In genomic region chr2:70954886-70955285, GRCh38 we compare ENCODE assay signal across 19 cellular contexts. TPM values are rescaled to one million over a fixed set of nuclear protein-coding genes. Genes with fewer than 3 reads are reported as not detected.
DNase-seq lines count a peak whose midpoint lies in the region; ATAC-seq and TF ChIP-seq lines count a peak whose summit lies in the region.
"Had no signal": no experiment of that assay in that cellular context is flagged by ENCODE, and none has a peak within 500 bp of the region (broad histone marks: within the 10 kb centered on the region; RNA-seq: fewer than 3 reads in every experiment).

No MANE protein-coding gene starts in this region.

- H3K36me3 ChIP-seq in lung (ENCODE audit: control insufficient read depth in 2 of 2, insufficient read depth in 2 of 2, low read length in 2 of 2), result no peaks in the 10 kb centered on the region

- peaks cover 0 to 3% of the 10 kb centered on the region in 2 donors for H3K4me1 ChIP-seq in lung (ENCODE audit: control insufficient read depth in 2 of 2, insufficient read depth in 2 of 2, low read length in 2 of 2)

- TF ChIP-seq CTCF in natural killer cell (IDR thresholded peaks at IDR 0.05), result no peak
- TF ChIP-seq CTCF in lung (IDR thresholded peaks at IDR 0.05; ENCODE audit: control extremely low read depth, extremely low read depth), result no peak

- H3K27me3 ChIP-seq in lung (ENCODE audit: control insufficient read depth, insufficient read depth), result no peaks in the 10 kb centered on the region

- no peaks in the 10 kb centered on the region for H3K36me3 Mint-ChIP-seq in natural killer cell
- H3K36me3 Mint-ChIP-seq in natural killer cell treated with Interleukin-12 subunit alpha and Interleukin-12 subunit beta and Interleukin-15 and Interleukin-18, amount 100 ng/mL, for 72 hours, result no peaks in the 10 kb centered on the region
- H3K36me3 Mint-ChIP-seq: CD4-positive, CD25-positive, alpha-beta regulatory T cell had no signal

- H3K9me3 ChIP-seq in lung (ENCODE audit: control insufficient read depth in 2 of 2, insufficient read depth in 1 of 2, low read length in 1 of 2), result no peaks in the 10 kb centered on the region

- DNase-seq in natural killer cell, result peak; percentile 6
- no peak for DNase-seq in natural killer cell treated with Interleukin-12 subunit alpha and Interleukin-12 subunit beta and Interleukin-15 and Interleukin-18, amount 100 ng/mL, for 72 hours (ENCODE audit: low spot score)
- peak; percentile 38 for DNase-seq in activated CD8-positive, alpha-beta memory T cell treated with anti-CD3 and anti-CD28 coated beads, Interleukin-2, amount 50 U/mL, for 48 hours
- DNase-seq in lung (ENCODE audit: low spot score), result peak; percentile 22
- peak; percentile 25 for DNase-seq in ureter (ENCODE audit: low spot score)
- DNase-seq in central memory CD4-positive, alpha-beta T cell, result no peak
- DNase-seq: Calu3; CD4-positive, CD25-positive, alpha-beta regulatory T cell; GOT3; IMR-90; Kasumi-1; NCI-H1105 treated with DMSO at 0.1 percent for 48 hours; NCI-H187 treated with DMSO at 0.1 percent for 48 hours; NCI-H2171 treated with DMSO at 0.1 percent for 48 hours; NCI-H82 had no signal

- ATAC-seq in natural killer cell, result no peak
- ATAC-seq in natural killer cell treated with Interleukin-12 subunit alpha and Interleukin-12 subunit beta and Interleukin-15 and Interleukin-18, amount 100 ng/mL, for 72 hours, result no peak
- no peak for ATAC-seq in lung (ENCODE audit: insufficient read depth, low FRiP score)
- no peak for ATAC-seq in GM19455 (IDR thresholded peaks at IDR 0.05; ENCODE audit: unreplicated experiment)
- ATAC-seq in GM21619 (IDR thresholded peaks at IDR 0.05; ENCODE audit: unreplicated experiment), result no peak
- ATAC-seq: Right ventricle myocardium inferior had no signal

- H3K27ac Mint-ChIP-seq in natural killer cell, result no peak overlapping the region
- H3K27ac Mint-ChIP-seq in natural killer cell treated with Interleukin-12 subunit alpha and Interleukin-12 subunit beta and Interleukin-15 and Interleukin-18, amount 100 ng/mL, for 72 hours, result no peak overlapping the region
- H3K27ac Mint-ChIP-seq: CD4-positive, CD25-positive, alpha-beta regulatory T cell had no signal

- H3K9me3 Mint-ChIP-seq in natural killer cell, result no peaks in the 10 kb centered on the region
- no peaks in the 10 kb centered on the region for H3K9me3 Mint-ChIP-seq in natural killer cell treated with Interleukin-12 subunit alpha and Interleukin-12 subunit beta and Interleukin-15 and Interleukin-18, amount 100 ng/mL, for 72 hours
- H3K9me3 Mint-ChIP-seq: CD4-positive, CD25-positive, alpha-beta regulatory T cell had no signal

- intact Hi-C loops in natural killer cell (cut with micrococcal nuclease), result no loop called here

- peaks cover 15 to 43% of the 10 kb centered on the region in 2 donors for H3K27me3 Mint-ChIP-seq in natural killer cell (ENCODE audit: low read depth in 2 of 2)
- peaks cover 27 to 37% of the 10 kb centered on the region in 2 donors for H3K27me3 Mint-ChIP-seq in natural killer cell treated with Interleukin-12 subunit alpha and Interleukin-12 subunit beta and Interleukin-15 and Interleukin-18, amount 100 ng/mL, for 72 hours

- 85 to 87% methylated on average over 7 of the region's 7 CpGs for WGBS in lung, 2 donors

- no peak overlapping the region for H3K4me3 ChIP-seq in lung

- no peak overlapping the region for H3K4me3 Mint-ChIP-seq in natural killer cell
- no peak overlapping the region for H3K4me3 Mint-ChIP-seq in natural killer cell treated with Interleukin-12 subunit alpha and Interleukin-12 subunit beta and Interleukin-15 and Interleukin-18, amount 100 ng/mL, for 72 hours
- H3K4me3 Mint-ChIP-seq: CD4-positive, CD25-positive, alpha-beta regulatory T cell had no signal

- peaks cover 5 to 11% of the 10 kb centered on the region in 2 donors for H3K4me1 Mint-ChIP-seq in natural killer cell
- H3K4me1 Mint-ChIP-seq in natural killer cell treated with Interleukin-12 subunit alpha and Interleukin-12 subunit beta and Interleukin-15 and Interleukin-18, amount 100 ng/mL, for 72 hours (ENCODE audit: low read depth in 2 of 2), result peaks cover 0 to 4% of the 10 kb centered on the region in 2 donors

- no peak overlapping the region for H3K27ac ChIP-seq in lung (ENCODE audit: low read depth in 1 of 2, low read length in 1 of 2)

RNA-seq across cellular contexts. Expression of gene ATP6V1B1, which starts 19.2 kb away (rescaled TPM):
- total RNA-seq in natural killer cell (not detected), lung (1 to 10 TPM; 1.4 to 5.9 TPM), ureter (2.4 TPM)
- total RNA-seq in natural killer cell treated with Interleukin-12 subunit alpha and Interleukin-12 subunit beta and Interleukin-15 and Interleukin-18, amount 100 ng/mL, for 72 hours, result 1 to 10 TPM; 6.5 to 7.2 TPM
- 1 to 10 TPM in 1 of 2 donors, under 1 TPM in 1; 0.33 to 2.2 TPM for polyA plus RNA-seq in lung
- total RNA-seq: Calu3; CD4-positive, CD25-positive, alpha-beta regulatory T cell; IMR-90; Right ventricle myocardium inferior had no signal
- polyA plus RNA-seq: CD4-positive, CD25-positive, alpha-beta regulatory T cell had no signal

RNA-seq across cellular contexts. Expression of gene ANKRD53, which starts 23.5 kb away (rescaled TPM):
- total RNA-seq in natural killer cell (1 to 10 TPM; 2.2 to 3.1 (median 2.5) TPM), lung (1 to 10 TPM in 1 of 2 donors, under 1 TPM in 1; 0.82 to 2.5 TPM), ureter (1.8 TPM)
- under 1 TPM in 1 of 2 donors, not detected in 1; 0.88 TPM for total RNA-seq in natural killer cell treated with Interleukin-12 subunit alpha and Interleukin-12 subunit beta and Interleukin-15 and Interleukin-18, amount 100 ng/mL, for 72 hours
- polyA plus RNA-seq in lung, result under 1 TPM; 0.63 to 0.69 TPM
- total RNA-seq: Calu3, NCI-H460 had no signal

RNA-seq across cellular contexts. Expression of gene TEX261, which starts 39.8 kb away (rescaled TPM):
- total RNA-seq in natural killer cell, result 10 to 100 TPM; 30.3 to 44.2 (median 43.2) TPM
- total RNA-seq in natural killer cell treated with Interleukin-12 subunit alpha and Interleukin-12 subunit beta and Interleukin-15 and Interleukin-18, amount 100 ng/mL, for 72 hours, result 10 to 100 TPM; 76.0 to 83.5 TPM
- 10 to 100 TPM; 23.0 to 55.8 TPM for total RNA-seq in lung
- 10 to 100 TPM; 31.8 to 36.9 TPM for polyA plus RNA-seq in lung
- 74.5 TPM for total RNA-seq in ureter

RNA-seq across cellular contexts. Expression of gene VAX2, which starts 54.5 kb away (rescaled TPM):
- total RNA-seq in natural killer cell (not detected), lung (1 to 10 TPM in 1 of 2 donors, under 1 TPM in 1; 0.97 to 1.4 TPM), ureter (0.44 TPM)
- 10 to 100 TPM in 1 of 2 donors, 1 to 10 TPM in 1; 8.4 to 15.8 TPM for total RNA-seq in natural killer cell treated with Interleukin-12 subunit alpha and Interleukin-12 subunit beta and Interleukin-15 and Interleukin-18, amount 100 ng/mL, for 72 hours
- 1 to 10 TPM in 1 of 2 donors, under 1 TPM in 1; 0.32 to 1.4 TPM for polyA plus RNA-seq in lung
- total RNA-seq: Calu3; CD4-positive, CD25-positive, alpha-beta regulatory T cell had no signal
- polyA plus RNA-seq: CD4-positive, CD25-positive, alpha-beta regulatory T cell had no signal

Comparison
In these comparisons a context has a peak if more than half of its experiments do, and no peak if none do; other contexts are left out.
1. DNase-seq: peak in natural killer cell (single experiment), activated CD8-positive, alpha-beta memory T cell treated with anti-CD3 and anti-CD28 coated beads, Interleukin-2, amount 50 U/mL, for 48 hours (single experiment), lung (single experiment) and ureter (single experiment); none in natural killer cell treated with Interleukin-12 subunit alpha and Interleukin-12 subunit beta and Interleukin-15 and Interleukin-18, amount 100 ng/mL, for 72 hours (single experiment) and central memory CD4-positive, alpha-beta T cell (single experiment).